16 cellular contexts compared by ENCODE assay signal in the genomic region with DNA sequence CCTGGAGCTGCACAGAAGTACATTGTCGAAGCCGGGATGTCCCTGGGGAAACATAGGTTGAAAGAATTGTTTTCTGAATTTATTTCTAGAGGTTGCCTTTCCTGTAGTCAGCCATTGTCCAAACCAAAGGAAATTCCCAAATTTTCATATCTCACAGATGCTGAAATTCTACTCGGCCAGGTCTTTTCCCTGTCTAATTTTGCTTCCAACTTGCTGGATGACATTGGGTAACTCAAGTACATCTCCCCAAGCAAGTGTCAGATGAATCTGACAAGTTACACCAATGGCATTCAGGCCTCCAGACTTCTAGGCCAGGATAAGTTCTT. TPM values are rescaled to one million over a fixed set of nuclear protein-coding genes. Genes with fewer than 3 reads are reported as not detected.
DNase-seq lines count a peak whose midpoint lies in the region; ATAC-seq and TF ChIP-seq lines count a peak whose summit lies in the region.
"Had no signal": no experiment of that assay in that cellular context is flagged by ENCODE, and none has a peak within 500 bp of the region (broad histone marks: within the 10 kb centered on the region; RNA-seq: fewer than 3 reads in every experiment).

No MANE protein-coding gene starts in this region.

- intact Hi-C loops in heart left ventricle (cut with DNase I) (loop anchor here in 2 of 10 donors (5.0 to 10.0 kb wide), 2 partner anchors 45 to 47 kb away; partner anchors contain the start of gene ROCK2 (in 1 of the 2)), cardiac septum (cut with DNase I) (no loop called here), dorsolateral prefrontal cortex (cut with DNase I) (no loop called here)
- intact Hi-C loops in activated T-helper 1 cell treated with anti-CD3 and anti-CD28 coated beads, Interleukin-12 subunit alpha, Interleukin-12 subunit beta, Interleukin-2, Interleukin-4 antibody, amounts not matched to agents 30 ng/mL and 10 ng/mL and 1 ng/mL, durations not matched to agents 14 hours and 24 hours and 36 hours (cut with micrococcal nuclease), result no loop called here

- no peaks in the 10 kb centered on the region for H3K9me3 ChIP-seq in heart left ventricle
- no peaks in the 10 kb centered on the region for H3K9me3 ChIP-seq in upper lobe of left lung
- H3K9me3 ChIP-seq: sigmoid colon had no signal

- H3K36me3 ChIP-seq in heart left ventricle (no peaks in the 10 kb centered on the region), upper lobe of left lung (no peaks in the 10 kb centered on the region)
- H3K36me3 ChIP-seq: sigmoid colon had no signal

- TF ChIP-seq CTCF in heart left ventricle (IDR thresholded peaks at IDR 0.05) (no peak), dorsolateral prefrontal cortex (IDR thresholded peaks at IDR 0.05 in 54 of 56, conservative IDR thresholded peaks at IDR 0.05 in 2 of 56; ENCODE audit: low read depth in 1 of 56, partially characterized antibody in 56 of 56) (no peak), nephron progenitor cell (IDR thresholded peaks at IDR 0.05) (no peak), upper lobe of left lung (IDR thresholded peaks at IDR 0.05) (no peak)

- ATAC-seq in heart left ventricle (no peak), upper lobe of left lung (ENCODE audit: low FRiP score in 2 of 2) (no peak), GM21529 (IDR thresholded peaks at IDR 0.05; ENCODE audit: unreplicated experiment) (no peak), HG03439 (IDR thresholded peaks at IDR 0.05; ENCODE audit: unreplicated experiment) (no peak)

- peak overlapping the region; percentile 85 for H3K27ac Mint-ChIP-seq in nephron progenitor cell
- no peak overlapping the region for H3K27ac Mint-ChIP-seq in activated T-helper 1 cell treated with anti-CD3 and anti-CD28 coated beads, Interleukin-12 subunit alpha, Interleukin-12 subunit beta, Interleukin-2, Interleukin-4 antibody, amounts not matched to agents 30 ng/mL and 10 ng/mL and 1 ng/mL, durations not matched to agents 14 hours and 24 hours and 36 hours
- H3K27ac Mint-ChIP-seq: CD14-positive monocyte, memory B cell had no signal

- H3K9me3 Mint-ChIP-seq in nephron progenitor cell, result no peaks in the 10 kb centered on the region
- no peaks in the 10 kb centered on the region for H3K9me3 Mint-ChIP-seq in activated T-helper 1 cell treated with anti-CD3 and anti-CD28 coated beads, Interleukin-12 subunit alpha, Interleukin-12 subunit beta, Interleukin-2, Interleukin-4 antibody, amounts not matched to agents 30 ng/mL and 10 ng/mL and 1 ng/mL, durations not matched to agents 14 hours and 24 hours and 36 hours
- H3K9me3 Mint-ChIP-seq: CD14-positive monocyte, memory B cell had no signal

- H3K4me1 Mint-ChIP-seq in nephron progenitor cell, result peaks cover 86% of the 10 kb centered on the region
- no peaks in the 10 kb centered on the region for H3K4me1 Mint-ChIP-seq in activated T-helper 1 cell treated with anti-CD3 and anti-CD28 coated beads, Interleukin-12 subunit alpha, Interleukin-12 subunit beta, Interleukin-2, Interleukin-4 antibody, amounts not matched to agents 30 ng/mL and 10 ng/mL and 1 ng/mL, durations not matched to agents 14 hours and 24 hours and 36 hours (ENCODE audit: low read depth)
- H3K4me1 Mint-ChIP-seq: memory B cell had no signal

- H3K36me3 Mint-ChIP-seq in nephron progenitor cell (ENCODE audit: low read depth), result no peaks in the 10 kb centered on the region
- H3K36me3 Mint-ChIP-seq in activated T-helper 1 cell treated with anti-CD3 and anti-CD28 coated beads, Interleukin-12 subunit alpha, Interleukin-12 subunit beta, Interleukin-2, Interleukin-4 antibody, amounts not matched to agents 30 ng/mL and 10 ng/mL and 1 ng/mL, durations not matched to agents 14 hours and 24 hours and 36 hours (ENCODE audit: low read depth), result no peaks in the 10 kb centered on the region
- H3K36me3 Mint-ChIP-seq: CD14-positive monocyte, memory B cell had no signal

- H3K27ac ChIP-seq in heart left ventricle (peak overlapping the region in 9 of 12 donors; percentile 4 to 49 (median 29)), dorsolateral prefrontal cortex (peak overlapping the region in 57 of 59 donors; percentile 18 to 92 (median 81)), upper lobe of left lung (peak overlapping the region; percentile 1 to 48 (median 22))
- H3K27ac ChIP-seq: SK-N-MC had no signal

- H3K4me3 Mint-ChIP-seq in nephron progenitor cell, result no peak overlapping the region
- H3K4me3 Mint-ChIP-seq in activated T-helper 1 cell treated with anti-CD3 and anti-CD28 coated beads, Interleukin-12 subunit alpha, Interleukin-12 subunit beta, Interleukin-2, Interleukin-4 antibody, amounts not matched to agents 30 ng/mL and 10 ng/mL and 1 ng/mL, durations not matched to agents 14 hours and 24 hours and 36 hours, result no peak overlapping the region
- H3K4me3 Mint-ChIP-seq: CD14-positive monocyte, memory B cell had no signal

- WGBS in heart left ventricle, 4 donors, result 25 to 41% (median 29%) methylated on average over 3 of the region's 3 CpGs
- 42 to 48% methylated on average over 3 of the region's 3 CpGs for WGBS in upper lobe of left lung, 2 donors

- no peak for DNase-seq in heart left ventricle
- DNase-seq in cardiac septum (ENCODE audit: low spot score), result no peak
- DNase-seq in dorsolateral prefrontal cortex, result no peak
- no peak for DNase-seq in nephron progenitor cell
- DNase-seq in upper lobe of left lung, result no peak
- DNase-seq in activated T-helper 1 cell treated with anti-CD3 and anti-CD28 coated beads, Interleukin-12 subunit alpha, Interleukin-12 subunit beta, Interleukin-2, Interleukin-4 antibody, amounts not matched to agents 30 ng/mL and 10 ng/mL and 1 ng/mL, durations not matched to agents 14 hours and 24 hours and 36 hours (ENCODE audit: low spot score), result no peak
- DNase-seq: activated CD4-positive, CD25-positive, alpha-beta regulatory T cell treated with anti-CD3 and anti-CD28 coated beads, Interleukin-2, amount 50 U/mL, for 72 hours; activated effector memory CD4-positive, alpha-beta T cell treated with anti-CD3 and anti-CD28 coated beads, Interleukin-2, amount 50 U/mL, for 16 hours; sigmoid colon; stimulated activated CD4-positive, alpha-beta T cell treated with anti-CD3 and anti-CD28 coated beads, Interleukin-4, amount 100 ng/mL, for 24 hours; stimulated activated CD8-positive, alpha-beta memory T cell treated with anti-CD3 and anti-CD28 coated beads, Interleukin-4, amount 100 ng/mL, for 48 hours had no signal

- peaks cover 3% of the 10 kb centered on the region for H3K27me3 Mint-ChIP-seq in nephron progenitor cell (ENCODE audit: low read depth, poor library complexity)
- peaks cover 2% of the 10 kb centered on the region for H3K27me3 Mint-ChIP-seq in activated T-helper 1 cell treated with anti-CD3 and anti-CD28 coated beads, Interleukin-12 subunit alpha, Interleukin-12 subunit beta, Interleukin-2, Interleukin-4 antibody, amounts not matched to agents 30 ng/mL and 10 ng/mL and 1 ng/mL, durations not matched to agents 14 hours and 24 hours and 36 hours (ENCODE audit: insufficient read depth)
- H3K27me3 Mint-ChIP-seq: memory B cell had no signal

- H3K4me1 ChIP-seq in heart left ventricle (peaks cover 0 to 52% (median 34%) of the 10 kb centered on the region in 12 donors), upper lobe of left lung (peaks cover 19 to 48% (median 31%) of the 10 kb centered on the region in 4 donors)

- H3K4me3 ChIP-seq in heart left ventricle, result no peak overlapping the region
- H3K4me3 ChIP-seq in dorsolateral prefrontal cortex, result no peak overlapping the region
- no peak overlapping the region for H3K4me3 ChIP-seq in upper lobe of left lung
- H3K4me3 ChIP-seq: sigmoid colon, SK-N-MC had no signal

- H3K27me3 ChIP-seq in heart left ventricle (no peaks in the 10 kb centered on the region), dorsolateral prefrontal cortex (no peaks in the 10 kb centered on the region), upper lobe of left lung (no peaks in the 10 kb centered on the region)
- H3K27me3 ChIP-seq: sigmoid colon had no signal

- no peak for TF ChIP-seq EP300 in upper lobe of left lung (IDR thresholded peaks at IDR 0.05)

- TF ChIP-seq POLR2A in heart left ventricle (IDR thresholded peaks at IDR 0.05), result no peak
- no peak for TF ChIP-seq POLR2A in upper lobe of left lung (IDR thresholded peaks at IDR 0.05)

RNA-seq across cellular contexts. Expression of gene ROCK2, which starts 47.5 kb away (rescaled TPM):
- 10 to 100 TPM; 25.3 to 44.3 (median 39.0) TPM for total RNA-seq in heart left ventricle
- 10 to 100 TPM in 1 of 2 donors, 1 to 10 TPM in 1; 6.1 to 14.3 TPM for polyA plus RNA-seq in heart left ventricle
- 48.6 TPM for total RNA-seq in cardiac septum
- total RNA-seq in dorsolateral prefrontal cortex, result 100 to 1,000 TPM in 11 of 120 experiments, 10 to 100 TPM in 109; 42.2 to 120 (median 82.5) TPM
- 10 to 100 TPM; 37.6 to 99.7 (median 56.2) TPM for total RNA-seq in upper lobe of left lung
- total RNA-seq in activated T-helper 1 cell treated with anti-CD3 and anti-CD28 coated beads, Interleukin-12 subunit alpha, Interleukin-12 subunit beta, Interleukin-2, Interleukin-4 antibody, amounts not matched to agents 30 ng/mL and 10 ng/mL and 1 ng/mL, durations not matched to agents 14 hours and 24 hours and 36 hours, result 20.5 and 21.7 TPM in 2 replicates

Comparison
In these comparisons a context has a peak if more than half of its experiments do, and no peak if none do; other contexts are left out.
1. H3K27ac ChIP-seq: peak in every context shown above with its lines; median percentile 81 in dorsolateral prefrontal cortex; 29 in heart left ventricle; 22 in upper lobe of left lung.